In the genomic region with DNA sequence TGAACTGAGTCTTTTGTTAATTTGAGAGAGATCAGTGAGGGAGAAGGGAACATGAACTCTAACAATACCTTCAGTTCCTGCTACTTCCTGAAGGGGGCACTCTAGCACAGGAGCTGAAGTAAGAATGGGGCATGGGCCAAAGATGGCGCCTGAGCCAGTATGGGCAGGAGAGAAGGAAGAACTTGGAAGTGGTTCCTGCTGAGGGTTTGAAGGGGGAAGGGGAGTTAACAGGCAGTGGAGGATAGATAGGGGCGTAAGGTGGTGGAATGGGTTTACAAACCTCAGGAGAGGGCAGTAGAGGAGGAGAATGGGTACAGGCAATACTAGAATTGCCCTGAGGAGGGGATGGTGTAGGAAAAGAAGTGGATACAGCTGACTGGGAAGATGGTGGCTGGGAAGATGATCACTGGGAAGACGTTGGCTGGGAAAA, we compare ENCODE assay signal across 8 cellular contexts. TPM values are rescaled to one million over a fixed set of nuclear protein-coding genes. Genes with fewer than 3 reads are reported as not detected.
DNase-seq lines count a peak whose midpoint lies in the region; ATAC-seq and TF ChIP-seq lines count a peak whose summit lies in the region.
"Not testable (repeated sequence)": the region's sequence is repeated elsewhere in the genome, so short reads cannot be mapped to it uniquely, and the experiment has no call there.

No MANE protein-coding gene starts in this region.

- TF ChIP-seq CTCF in CD8-positive, alpha-beta T cell (IDR thresholded peaks at IDR 0.05): peak; percentile 57
- TF ChIP-seq CTCF in fibroblast of pulmonary artery (IDR thresholded peaks at IDR 0.05; ENCODE audit: low read length, missing control alignments): peak; percentile 62

- H3K27me3 ChIP-seq in CD8-positive, alpha-beta T cell (ENCODE audit: insufficient read depth, low read length): not testable (repeated sequence)

- peak; percentile 6 to 62 (median 33) for DNase-seq in CD8-positive, alpha-beta T cell
- peak; percentile 73 for DNase-seq in H4 (ENCODE audit: low spot score)
- peak; percentile 30 for DNase-seq in NCI-H2029 treated with DMSO at 0.1 percent for 48 hours (lab: John Stamatoyannopoulos, UW)
- DNase-seq in T-helper 9 cell: peak; percentile 44
- peak; percentile 79 for DNase-seq in activated naive CD4-positive, alpha-beta T cell treated with anti-CD3 and anti-CD28 coated beads for 36 hours
- peak; percentile 73 for DNase-seq in fibroblast of pulmonary artery (ENCODE audit: low read depth)
- DNase-seq in myocyte (ENCODE audit: low read depth): peak; percentile 68
- peak; percentile 15 for DNase-seq in stimulated activated CD8-positive, alpha-beta memory T cell treated with anti-CD3 and anti-CD28 coated beads, Interleukin-12 subunit alpha, Interleukin-12 subunit beta, amount 100 ng/mL, for 24 hours (ENCODE audit: extremely low read depth)

- ATAC-seq in CD8-positive, alpha-beta T cell: not testable (repeated sequence)

- H3K4me1 ChIP-seq in CD8-positive, alpha-beta T cell (ENCODE audit: insufficient read depth, low read length): not testable (repeated sequence)

- not testable (repeated sequence) for H3K36me3 ChIP-seq in CD8-positive, alpha-beta T cell (ENCODE audit: insufficient read depth, low read length)

- not testable (repeated sequence) for H3K4me3 Mint-ChIP-seq in CD8-positive, alpha-beta T cell; activated naive CD4-positive, alpha-beta T cell treated with anti-CD3 and anti-CD28 coated beads for 36 hours

- CTCF ChIA-PET in CD8-positive, alpha-beta T cell (lab: Charles Lee): interaction anchor here (0.7 to 3.5 kb wide), 5 partner anchors 11 to 134 kb away, joined by 3 to 27 read pairs (median 4); no protein-coding TSS in a partner anchor
- CTCF ChIA-PET in activated naive CD4-positive, alpha-beta T cell treated with anti-CD3 and anti-CD28 coated beads for 36 hours (lab: Charles Lee): interaction anchor here (0.7 to 4.3 kb wide), 11 partner anchors 10 to 136 kb away, joined by 3 to 54 read pairs (median 5); partner anchors contain the start of gene GPAT3

- H3K4me3 ChIP-seq in CD8-positive, alpha-beta T cell (ENCODE audit: low read depth, low read length); fibroblast of pulmonary artery (replicated peaks; ENCODE audit: low read depth, low read length): not testable (repeated sequence)

- H3K27ac ChIP-seq in CD8-positive, alpha-beta T cell (ENCODE audit: low read depth, low read length): not testable (repeated sequence)

- H3K4me1 Mint-ChIP-seq in CD8-positive, alpha-beta T cell (ENCODE audit: low read depth); activated naive CD4-positive, alpha-beta T cell treated with anti-CD3 and anti-CD28 coated beads for 36 hours (ENCODE audit: low read depth): not testable (repeated sequence)

- not testable (repeated sequence) for H3K27ac Mint-ChIP-seq in CD8-positive, alpha-beta T cell; activated naive CD4-positive, alpha-beta T cell treated with anti-CD3 and anti-CD28 coated beads for 36 hours

- intact Hi-C loops in CD8-positive, alpha-beta T cell (cut with DNase I, micrococcal nuclease): loop anchor here (1.0 to 2.0 kb wide), 2 partner anchors 74 to 131 kb away; no protein-coding TSS in a partner anchor
- intact Hi-C loops in activated naive CD4-positive, alpha-beta T cell treated with anti-CD3 and anti-CD28 coated beads for 36 hours (cut with micrococcal nuclease): loop anchor here (1.0 to 5.0 kb wide), 6 partner anchors 24 to 993 kb away; partner anchors contain the start of gene ABRAXAS1

- H3K9me3 Mint-ChIP-seq in CD8-positive, alpha-beta T cell; activated naive CD4-positive, alpha-beta T cell treated with anti-CD3 and anti-CD28 coated beads for 36 hours: not testable (repeated sequence)

- not testable (repeated sequence) for H3K9me3 ChIP-seq in CD8-positive, alpha-beta T cell (ENCODE audit: low read length)

- POLR2A ChIA-PET in CD8-positive, alpha-beta T cell (lab: Charles Lee): interaction anchor here (1.0 kb wide), 1 partner anchor 130 kb away, joined by 3 read pairs; no protein-coding TSS in a partner anchor

- H3K27me3 Mint-ChIP-seq in CD8-positive, alpha-beta T cell (ENCODE audit: low read depth); activated naive CD4-positive, alpha-beta T cell treated with anti-CD3 and anti-CD28 coated beads for 36 hours (ENCODE audit: low read depth): not testable (repeated sequence)

- not testable (repeated sequence) for H3K36me3 Mint-ChIP-seq in CD8-positive, alpha-beta T cell; activated naive CD4-positive, alpha-beta T cell treated with anti-CD3 and anti-CD28 coated beads for 36 hours (ENCODE audit: low read depth)

RNA-seq across cellular contexts. Expression of gene ABRAXAS1, which starts 24.3 kb away (rescaled TPM):
- 10 to 100 TPM; 13.9 to 17.2 TPM for total RNA-seq in CD8-positive, alpha-beta T cell
- 4.7 and 6.3 TPM in 2 replicates for total RNA-seq in H4 (2014; rRNA removed; shearing (Covaris generic))
- 10 to 100 TPM; 19.7 to 20.9 TPM for total RNA-seq in activated naive CD4-positive, alpha-beta T cell treated with anti-CD3 and anti-CD28 coated beads for 36 hours
- total RNA-seq in myocyte: 12.9 and 14.0 TPM in 2 replicates
- 4.6 TPM for polyA plus RNA-seq in myocyte (2012)

RNA-seq across cellular contexts. Expression of gene GPAT3, which starts 26.7 kb away (rescaled TPM):
- 1 to 10 TPM; 3.0 to 3.5 TPM for total RNA-seq in CD8-positive, alpha-beta T cell
- 65.1 and 69.7 TPM in 2 replicates for total RNA-seq in H4 (2014; rRNA removed; shearing (Covaris generic))
- 1 to 10 TPM; 2.0 to 3.1 TPM for total RNA-seq in activated naive CD4-positive, alpha-beta T cell treated with anti-CD3 and anti-CD28 coated beads for 36 hours
- total RNA-seq in myocyte: 13.0 and 15.2 TPM in 2 replicates
- 1.2 TPM for polyA plus RNA-seq in myocyte (2012)

RNA-seq across cellular contexts. Expression of gene MRPS18C, which starts 53.3 kb away (rescaled TPM):
- total RNA-seq in CD8-positive, alpha-beta T cell: 10 to 100 TPM; 17.7 to 24.1 TPM
- total RNA-seq in H4 (2014; rRNA removed; shearing (Covaris generic)): 40.7 and 44.3 TPM in 2 replicates
- 10 to 100 TPM; 67.2 to 69.9 TPM for total RNA-seq in activated naive CD4-positive, alpha-beta T cell treated with anti-CD3 and anti-CD28 coated beads for 36 hours
- 18.7 and 25.3 TPM in 2 replicates for total RNA-seq in myocyte
- 26.5 TPM for polyA plus RNA-seq in myocyte (2012)

RNA-seq across cellular contexts. Expression of gene HELQ, which starts 53.5 kb away (rescaled TPM):
- total RNA-seq in CD8-positive, alpha-beta T cell: 10 to 100 TPM; 25.6 to 28.0 TPM
- total RNA-seq in H4 (2014; rRNA removed; shearing (Covaris generic)): 8.8 and 12.5 TPM in 2 replicates
- total RNA-seq in activated naive CD4-positive, alpha-beta T cell treated with anti-CD3 and anti-CD28 coated beads for 36 hours: 10 to 100 TPM in 1 of 2 experiments, 1 to 10 TPM in 1; 7.9 to 10.9 TPM
- 12.7 and 14.4 TPM in 2 replicates for total RNA-seq in myocyte
- polyA plus RNA-seq in myocyte (2012): 5.2 TPM

Comparison
In these comparisons a context has a peak if more than half of its experiments do, and no peak if none do; other contexts are left out.
1. DNase-seq: peak in every context shown above with its lines; median percentile 79 in activated naive CD4-positive, alpha-beta T cell treated with anti-CD3 and anti-CD28 coated beads for 36 hours; 73 in H4; 73 in fibroblast of pulmonary artery; 68 in myocyte; 44 in T-helper 9 cell; 33 in CD8-positive, alpha-beta T cell; 30 in NCI-H2029 treated with DMSO at 0.1 percent for 48 hours; 15 in stimulated activated CD8-positive, alpha-beta memory T cell treated with anti-CD3 and anti-CD28 coated beads, Interleukin-12 subunit alpha, Interleukin-12 subunit beta, amount 100 ng/mL, for 24 hours.